Comparison of ENCODE assay signal across 19 cellular contexts in genomic region chr17:6286239-6286638, GRCh38.
DNase-seq lines count a peak whose midpoint lies in the region; TF ChIP-seq lines count a peak whose summit lies in the region.
"Had no signal": no experiment of that assay in that cellular context is flagged by ENCODE, and none has a peak within 500 bp of the region (broad histone marks: within the 10 kb centered on the region; RNA-seq: fewer than 3 reads in every experiment).

No MANE protein-coding gene starts in this region.

- no peaks in the 10 kb centered on the region for H4K20me1 ChIP-seq in smooth muscle cell (ENCODE audit: low read depth)

- no peak overlapping the region for H2AFZ ChIP-seq in smooth muscle cell (ENCODE audit: low read depth)

- DNase-seq in NCI-H82 (lab: John Stamatoyannopoulos, UW) = peak; percentile 77
- no peak for DNase-seq in NCI-H82 treated with DMSO at 0.1 percent for 48 hours (lab: John Stamatoyannopoulos, UW; ENCODE audit: unreplicated experiment)
- DNase-seq in GM13977 (ENCODE audit: low spot score) = no peak
- DNase-seq in NCI-H748 treated with DMSO at 0.1 percent for 48 hours (lab: John Stamatoyannopoulos, UW) = peak; percentile 22
- peak; percentile 63 for DNase-seq in iPS DF 6.9 (ENCODE audit: low read depth, low spot score)
- no peak for DNase-seq in SKM-1 (lab: John Stamatoyannopoulos, UW; ENCODE audit: unreplicated experiment)
- no peak for DNase-seq in mesothelial cell of epicardium (ENCODE audit: low spot score in 2 of 2, unreplicated experiment in 2 of 2)
- DNase-seq in smooth muscle cell (lab: John Stamatoyannopoulos, UW; ENCODE audit: unreplicated experiment) = no peak
- DNase-seq: activated T-cell treated with anti-CD3 and anti-CD28 coated beads, Interleukin-2, amount 50 U/mL, for 48 hours; cerebellar nuclear complex; effector CD4-positive, alpha-beta T cell; left ventricle myocardium inferior; MG63; NCI-H1694 treated with DMSO at 0.1 percent for 48 hours; Right ventricle myocardium superior; T-helper 1 cell had no signal

- peaks cover 16% of the 10 kb centered on the region for H3K27me3 Mint-ChIP-seq in mesothelial cell of epicardium (ENCODE audit: low read depth)

- no peak overlapping the region for H3K4me3 Mint-ChIP-seq in mesothelial cell of epicardium
- H3K4me3 Mint-ChIP-seq: CD14-positive monocyte had no signal

- H3K27ac ChIP-seq in iPS DF 6.9 (ENCODE audit: low read length) = no peak overlapping the region
- no peak overlapping the region for H3K27ac ChIP-seq in smooth muscle cell (ENCODE audit: low read depth)
- H3K27ac ChIP-seq: left ventricle myocardium inferior, neutrophil had no signal

- no peak overlapping the region for H3K27ac Mint-ChIP-seq in mesothelial cell of epicardium
- H3K27ac Mint-ChIP-seq: activated naive CD4-positive, alpha-beta T cell treated with anti-CD3 and anti-CD28 coated beads, Interleukin-2, amount 50 U/mL, for 72 hours; CD14-positive monocyte had no signal

- no peaks in the 10 kb centered on the region for H3K4me1 Mint-ChIP-seq in mesothelial cell of epicardium
- H3K4me1 Mint-ChIP-seq: CD14-positive monocyte had no signal

- in situ Hi-C loops in GM13977 (cut with MboI; ENCODE audit: low pct_unique_long_range_greater_than_20kb, low sequenced_read_pairs, unreplicated experiment) = no loop called here

- no peaks in the 10 kb centered on the region for H3K4me1 ChIP-seq in iPS DF 6.9 (ENCODE audit: control insufficient read depth, insufficient read depth, low read length)
- no peaks in the 10 kb centered on the region for H3K4me1 ChIP-seq in smooth muscle cell (ENCODE audit: low read depth)
- H3K4me1 ChIP-seq: left ventricle myocardium inferior had no signal

- peak; percentile 14 for TF ChIP-seq CTCF in GM13977 (IDR thresholded peaks at IDR 0.05; ENCODE audit: extremely low read depth, insufficient read depth, missing control alignments)
- no peak for TF ChIP-seq CTCF in mesothelial cell of epicardium (IDR thresholded peaks at IDR 0.05; ENCODE audit: unreplicated experiment)
- TF ChIP-seq CTCF in smooth muscle cell (IDR thresholded peaks at IDR 0.05; ENCODE audit: borderline replicate concordance, insufficient read depth, poor library complexity, severe bottlenecking) = no peak

- no CpG with 5 or more reads among the region's 4 CpGs for WGBS in iPS DF 6.9 (ENCODE audit: insufficient coverage, insufficient read length)
- 53% methylated on average over 4 of the region's 4 CpGs for WGBS in smooth muscle cell (ENCODE audit: low lambda C conversion rate)

- H3K4me3 ChIP-seq in iPS DF 6.9 (ENCODE audit: low read length) (no peak overlapping the region), smooth muscle cell (no peak overlapping the region)
- H3K4me3 ChIP-seq: left ventricle myocardium inferior, MG63 had no signal

- no peaks in the 10 kb centered on the region for H3K79me2 ChIP-seq in smooth muscle cell (ENCODE audit: low read depth)

- no peaks in the 10 kb centered on the region for H3K36me3 ChIP-seq in iPS DF 6.9 (ENCODE audit: control insufficient read depth, insufficient read depth, low read length)
- no peaks in the 10 kb centered on the region for H3K36me3 ChIP-seq in smooth muscle cell (ENCODE audit: low read depth)
- H3K36me3 ChIP-seq: left ventricle myocardium inferior, MG63, neutrophil had no signal

- no peak overlapping the region for H3K4me2 ChIP-seq in smooth muscle cell

- H3K9me3 Mint-ChIP-seq in mesothelial cell of epicardium = no peaks in the 10 kb centered on the region
- H3K9me3 Mint-ChIP-seq: activated naive CD4-positive, alpha-beta T cell treated with anti-CD3 and anti-CD28 coated beads, Interleukin-2, amount 50 U/mL, for 72 hours; CD14-positive monocyte had no signal

- H3K9me3 ChIP-seq in iPS DF 6.9 (ENCODE audit: control insufficient read depth, insufficient read depth, low read length) (no peaks in the 10 kb centered on the region), smooth muscle cell (replicated peaks; ENCODE audit: low read depth) (no peaks in the 10 kb centered on the region)
- H3K9me3 ChIP-seq: MG63, neutrophil had no signal

- no peaks in the 10 kb centered on the region for H3F3A ChIP-seq in smooth muscle cell (ENCODE audit: low read depth)

- no peak overlapping the region for H3K9ac ChIP-seq in smooth muscle cell (ENCODE audit: low read depth)

- H3K27me3 ChIP-seq in iPS DF 6.9 (ENCODE audit: control insufficient read depth, insufficient read depth, low read length) (no peaks in the 10 kb centered on the region), smooth muscle cell (ENCODE audit: low read depth) (peaks cover 3% of the 10 kb centered on the region)
- H3K27me3 ChIP-seq: MG63, neutrophil had no signal

- no peaks in the 10 kb centered on the region for H3K36me3 Mint-ChIP-seq in mesothelial cell of epicardium
- H3K36me3 Mint-ChIP-seq: activated naive CD4-positive, alpha-beta T cell treated with anti-CD3 and anti-CD28 coated beads, Interleukin-2, amount 50 U/mL, for 72 hours; CD14-positive monocyte had no signal

Comparison
In these comparisons a context has a peak if more than half of its experiments do, and no peak if none do; other contexts are left out.
1. DNase-seq: peak in NCI-H82 (single experiment), NCI-H748 treated with DMSO at 0.1 percent for 48 hours (single experiment) and iPS DF 6.9 (single experiment); none in NCI-H82 treated with DMSO at 0.1 percent for 48 hours (single experiment), GM13977 (single experiment), SKM-1 (single experiment), mesothelial cell of epicardium (0 of 2) and smooth muscle cell (single experiment).